In the genomic region with DNA sequence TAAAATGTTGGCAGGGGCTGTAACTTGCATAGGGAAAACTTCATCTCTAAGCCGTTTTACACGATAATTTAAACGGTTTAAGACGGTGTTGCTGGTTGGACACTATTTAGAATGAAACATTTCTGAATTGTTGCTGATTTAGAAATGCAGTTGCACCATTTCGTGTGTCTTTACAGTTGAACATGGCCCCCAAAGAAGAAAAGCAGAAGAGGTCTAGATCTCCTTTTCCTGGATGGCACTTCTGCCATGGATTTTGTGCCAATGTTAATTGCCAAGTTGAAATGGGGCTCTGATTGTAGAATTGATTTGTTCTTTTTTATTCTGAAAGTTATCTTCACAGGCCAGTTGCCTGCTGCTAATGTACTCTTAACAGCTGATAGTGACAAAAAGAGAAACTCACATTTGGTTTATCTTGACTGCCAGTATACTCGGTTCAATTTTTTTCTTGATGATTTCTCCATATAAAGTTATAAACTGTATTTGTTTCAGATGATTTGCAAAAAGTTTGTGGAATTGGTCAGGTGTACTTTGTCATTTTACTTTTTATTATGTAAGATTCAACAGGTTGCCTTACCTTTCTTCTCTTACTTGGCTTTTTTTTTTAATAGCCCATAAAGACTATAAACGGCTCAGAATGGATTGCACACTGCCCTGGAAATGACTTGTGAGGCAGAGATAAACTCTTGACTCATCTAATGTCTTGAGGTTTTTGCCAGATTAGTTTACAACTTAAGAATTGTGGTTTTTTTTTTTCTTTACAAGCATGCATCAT, we compare ENCODE assay signal across 8 cellular contexts. TPM values are rescaled to one million over a fixed set of nuclear protein-coding genes. Genes with fewer than 3 reads are reported as not detected.
DNase-seq lines count a peak whose midpoint lies in the region; ATAC-seq and TF ChIP-seq lines count a peak whose summit lies in the region.

No MANE protein-coding gene starts in this region.

- peak overlapping the region; percentile 81 for H3K4me3 ChIP-seq in AG10803 (ENCODE audit: low read length)
- H3K4me3 ChIP-seq in epithelial cell of esophagus (ENCODE audit: low read length), result peak overlapping the region; percentile 82

- peak; percentile 30 for ATAC-seq in SK-N-SH treated with all-trans-retinoic acid at 6 μM for 48 hours
- no peak for ATAC-seq in HG02642 (IDR thresholded peaks at IDR 0.05; ENCODE audit: poor library complexity, unreplicated experiment)
- ATAC-seq in HG02798 (IDR thresholded peaks at IDR 0.05; ENCODE audit: poor library complexity, unreplicated experiment), result no peak

- peak overlapping the region; percentile 95 for H3K4me3 Mint-ChIP-seq in neural crest cell

- peaks cover 3% of the 10 kb centered on the region for H3K36me3 Mint-ChIP-seq in neural crest cell (ENCODE audit: low read depth)

- H3K4me1 Mint-ChIP-seq in neural crest cell, result peaks cover 29% of the 10 kb centered on the region

- TF ChIP-seq CTCF in AG10803 (conservative IDR thresholded peaks at IDR 0.05; ENCODE audit: low read length) (no peak), epithelial cell of esophagus (IDR thresholded peaks at IDR 0.05; ENCODE audit: insufficient read depth, low read depth, low read length, missing control alignments) (no peak), neural crest cell (conservative IDR thresholded peaks at IDR 0.05) (no peak)

- H3K27ac Mint-ChIP-seq in neural crest cell (ENCODE audit: unreplicated experiment), result no peak overlapping the region

- no peaks in the 10 kb centered on the region for H3K9me3 Mint-ChIP-seq in neural crest cell

- H3K27me3 Mint-ChIP-seq in neural crest cell (ENCODE audit: low read depth), result peaks cover 9% of the 10 kb centered on the region

- DNase-seq in AG10803 (ENCODE audit: low read depth) (peak; percentile 73), H4 (ENCODE audit: low spot score) (peak; percentile 68), epithelial cell of esophagus (ENCODE audit: low read depth) (peak; percentile 70), neural crest cell (ENCODE audit: low read depth, low spot score) (no peak), inferior parietal cortex (ENCODE audit: extremely low spot score) (no peak)

TF ChIP-seq in SK-N-SH treated with all-trans-retinoic acid at 6 μM for 48 hours, 23 proteins besides CTCF, POLR2A, EP300 and RAD21:
- peak; percentile 28; the same call in 1 of the 2 replicates for TF ChIP-seq ISL1 (CRISPR knock-in tag; IDR thresholded peaks at IDR 0.05)
- TF ChIP-seq OSR1 (CRISPR knock-in tag; IDR thresholded peaks at IDR 0.05), result no peak

RNA-seq across cellular contexts. Expression of a gene that starts 1.4 kb away (rescaled TPM):
- 15.7 and 16.8 TPM in 2 replicates for total RNA-seq in H4 (2014; rRNA removed; shearing (Covaris generic))
- 27.5 and 28.9 TPM in 2 replicates for total RNA-seq in neural crest cell

RNA-seq across cellular contexts. Expression of a gene that starts 29.1 kb away (rescaled TPM):
- total RNA-seq in H4 (2014; rRNA removed; shearing (Covaris generic)), result 0.37 TPM in 1 of 2 replicates, not detected in the other
- total RNA-seq in neural crest cell, result 0.98 and 1.7 TPM in 2 replicates

Comparison
In these comparisons a context has a peak if more than half of its experiments do, and no peak if none do; other contexts are left out.
1. DNase-seq: peak in AG10803 (single experiment), H4 (single experiment) and epithelial cell of esophagus (single experiment); none in neural crest cell (single experiment) and inferior parietal cortex (single experiment).